8 cellular contexts compared by ENCODE assay signal in genomic region chr19:58556633-58557252, GRCh38. TPM values are rescaled to one million over a fixed set of nuclear protein-coding genes. Genes with fewer than 3 reads are reported as not detected.
DNase-seq lines count a peak whose midpoint lies in the region; ATAC-seq and TF ChIP-seq lines count a peak whose summit lies in the region.

No MANE protein-coding gene starts in this region.

- H3K36me3 ChIP-seq in ascending aorta (peaks cover 24 to 33% of the 10 kb centered on the region in 2 donors), lower lobe of right lung (peaks cover 41% of the 10 kb centered on the region), transverse colon (peaks cover 0 to 13% (median 4%) of the 10 kb centered on the region in 4 donors)

- H3K9me3 ChIP-seq in ascending aorta (no peaks in the 10 kb centered on the region), lower lobe of right lung (no peaks in the 10 kb centered on the region), transverse colon (no peaks in the 10 kb centered on the region)

- peaks cover 55% of the 10 kb centered on the region for H3K36me3 Mint-ChIP-seq in activated naive CD4-positive, alpha-beta T cell treated with anti-CD3 and anti-CD28 coated beads, Interleukin-2, amount 10 ng/mL, durations not matched to agents 7 days and 5 days

- in situ Hi-C loops in transverse colon (cut with MboI; ENCODE audit: low pct_ligation_motif_present in 1 of 4, low pct_unique_long_range_greater_than_20kb in 1 of 4, low sequenced_read_pairs in 3 of 4) = no loop called here

- H3K4me3 ChIP-seq in ascending aorta (peak overlapping the region; percentile 67 to 75), lower lobe of right lung (peak overlapping the region; percentile 66), transverse colon (peak overlapping the region in 2 of 4 donors; percentile 67 to 68)

- TF ChIP-seq EP300 in transverse colon (IDR thresholded peaks at IDR 0.05; ENCODE audit: low read depth) = no peak

- whole genome bisulfite sequencing in transverse colon (ENCODE audit: low coverage in 1 of 2), 2 donors = 48 to 49% methylated on average over 3 to 11 of the region's 11 CpGs

- H3K27me3 Mint-ChIP-seq in activated naive CD4-positive, alpha-beta T cell treated with anti-CD3 and anti-CD28 coated beads, Interleukin-2, amount 10 ng/mL, durations not matched to agents 7 days and 5 days = no peaks in the 10 kb centered on the region

- H3K4me1 ChIP-seq in ascending aorta (peaks cover 22 to 40% of the 10 kb centered on the region in 2 donors), lower lobe of right lung (peaks cover 42% of the 10 kb centered on the region), transverse colon (peaks cover 36 to 54% (median 43%) of the 10 kb centered on the region in 4 donors)

- TF ChIP-seq CTCF in ascending aorta (IDR thresholded peaks at IDR 0.05) = no peak
- no peak for TF ChIP-seq CTCF in lower lobe of right lung (IDR thresholded peaks at IDR 0.05)
- no peak for TF ChIP-seq CTCF in transverse colon (IDR thresholded peaks at IDR 0.05)

- H3K27ac Mint-ChIP-seq in activated naive CD4-positive, alpha-beta T cell treated with anti-CD3 and anti-CD28 coated beads, Interleukin-2, amount 10 ng/mL, durations not matched to agents 7 days and 5 days = peak overlapping the region; percentile 94

- peak overlapping the region; percentile 96 for H3K4me3 Mint-ChIP-seq in activated naive CD4-positive, alpha-beta T cell treated with anti-CD3 and anti-CD28 coated beads, Interleukin-2, amount 10 ng/mL, durations not matched to agents 7 days and 5 days

- H3K9me3 Mint-ChIP-seq in activated naive CD4-positive, alpha-beta T cell treated with anti-CD3 and anti-CD28 coated beads, Interleukin-2, amount 10 ng/mL, durations not matched to agents 7 days and 5 days = no peaks in the 10 kb centered on the region

- H3K27ac ChIP-seq in ascending aorta (peak overlapping the region; percentile 98 to 99), lower lobe of right lung (peak overlapping the region; percentile 99), transverse colon (peak overlapping the region; percentile 95 to 100 (median 100))

- intact Hi-C loops in ascending aorta (cut with DNase I) (no loop called here), lower lobe of right lung (cut with DNase I) (no loop called here), transverse colon (cut with DNase I; ENCODE audit: low total_unique reads) (no loop called here)

- POLR2A ChIA-PET in HEK293T (lab: Yijun Ruan, JAX) = interaction anchor here (0.8 to 5.4 kb wide), 5 partner anchors 10 to 36 kb away, joined by 3 to 58 read pairs (median 6); partner anchors contain the start of genes TRIM28 and ZBTB45

- no peak for TF ChIP-seq POLR2A in transverse colon (IDR thresholded peaks at IDR 0.05)

- DNase-seq in activated naive CD4-positive, alpha-beta T cell treated with anti-CD3 and anti-CD28 coated beads, Interleukin-2, amount 10 ng/mL, durations not matched to agents 7 days and 5 days = no peak
- DNase-seq in activated naive CD4-positive, alpha-beta T cell (lab: John Stamatoyannopoulos, UW) = no peak
- DNase-seq in ascending aorta (ENCODE audit: low spot score in 2 of 2) = no peak
- no peak for DNase-seq in lower lobe of right lung
- DNase-seq in transverse colon = no peak
- DNase-seq in occipital lobe (lab: John Stamatoyannopoulos, UW) = no peak
- DNase-seq in HEK293T (ENCODE audit: extremely low spot score) = no peak
- DNase-seq in DMS53 treated with DMSO at 0.1 percent for 48 hours (lab: John Stamatoyannopoulos, UW; ENCODE audit: unreplicated experiment) = no peak

- H3K27me3 ChIP-seq in ascending aorta (no peaks in the 10 kb centered on the region), lower lobe of right lung (ENCODE audit: low read depth) (no peaks in the 10 kb centered on the region), transverse colon (no peaks in the 10 kb centered on the region)

- peaks cover 71% of the 10 kb centered on the region for H3K4me1 Mint-ChIP-seq in activated naive CD4-positive, alpha-beta T cell treated with anti-CD3 and anti-CD28 coated beads, Interleukin-2, amount 10 ng/mL, durations not matched to agents 7 days and 5 days

- ATAC-seq in lower lobe of right lung = no peak

- CTCF ChIA-PET in activated naive CD4-positive, alpha-beta T cell treated with anti-CD3 and anti-CD28 coated beads, Interleukin-2, amount 10 ng/mL, durations not matched to agents 7 days and 5 days (lab: Charles Lee) = interaction anchor here (0.9 to 1.6 kb wide), 2 partner anchors 37 to 43 kb away, joined by 3 to 4 read pairs; partner anchors contain the start of gene ZBTB45
- CTCF ChIA-PET in HEK293T (lab: Yijun Ruan, JAX) = no interaction called here

TF ChIP-seq in HEK293T, 16 proteins besides CTCF, POLR2A, EP300 and RAD21:
- TF ChIP-seq L3MBTL2 (conservative IDR thresholded peaks at IDR 0.05) = no peak
- no peak for TF ChIP-seq NFRKB (IDR thresholded peaks at IDR 0.05)
- TF ChIP-seq ARNT (IDR thresholded peaks at IDR 0.05) = no peak
- TF ChIP-seq FOXM1 (IDR thresholded peaks at IDR 0.05; ENCODE audit: borderline replicate concordance) = no peak
- TF ChIP-seq ELF4 (IDR thresholded peaks at IDR 0.05) = no peak
- TF ChIP-seq FOXA1 (IDR thresholded peaks at IDR 0.05) = no peak
- no peak for TF ChIP-seq SP1 (IDR thresholded peaks at IDR 0.05)
- no peak for TF ChIP-seq BHLHE40 (IDR thresholded peaks at IDR 0.05; ENCODE audit: borderline replicate concordance)
- TF ChIP-seq ZNF384 (IDR thresholded peaks at IDR 0.05) = no peak
- no peak for TF ChIP-seq LEF1 (IDR thresholded peaks at IDR 0.05; ENCODE audit: borderline replicate concordance)
- TF ChIP-seq CTBP1 (IDR thresholded peaks at IDR 0.05; ENCODE audit: borderline replicate concordance) = no peak
- TF ChIP-seq HDGF (IDR thresholded peaks at IDR 0.05; ENCODE audit: borderline replicate concordance) = no peak
- TF ChIP-seq SUZ12 (IDR thresholded peaks at IDR 0.05) = no peak
- TF ChIP-seq TARDBP (IDR thresholded peaks at IDR 0.05) = no peak
- no peak for TF ChIP-seq FOXK2 (IDR thresholded peaks at IDR 0.05)
- no peak for TF ChIP-seq PKNOX1 (IDR thresholded peaks at IDR 0.05)

RNA-seq across cellular contexts. Expression of gene UBE2M, which starts 1.7 kb away (rescaled TPM):
- total RNA-seq in ascending aorta = 14.8 TPM
- 50.4 TPM for total RNA-seq in lower lobe of right lung
- total RNA-seq in transverse colon = 10 to 100 TPM; 24.2 to 56.9 (median 26.7) TPM
- total RNA-seq in occipital lobe = 45.5 TPM

RNA-seq across cellular contexts. Expression of gene CHMP2A, which starts 1.8 kb away (rescaled TPM):
- 154 TPM for total RNA-seq in ascending aorta
- 104 TPM for total RNA-seq in lower lobe of right lung
- total RNA-seq in transverse colon = 100 to 1,000 TPM in 3 of 4 donors, 10 to 100 TPM in 1; 24.7 to 194 (median 141) TPM
- total RNA-seq in occipital lobe = 47.7 TPM

RNA-seq across cellular contexts. Expression of gene TRIM28, which starts 12.9 kb away (rescaled TPM):
- total RNA-seq in ascending aorta = 222 TPM
- total RNA-seq in lower lobe of right lung = 233 TPM
- 100 to 1,000 TPM; 180 to 694 (median 297) TPM for total RNA-seq in transverse colon
- total RNA-seq in occipital lobe = 276 TPM

RNA-seq across cellular contexts. Expression of gene MZF1, which starts 16.4 kb away (rescaled TPM):
- total RNA-seq in ascending aorta (77.1 TPM), lower lobe of right lung (50.7 TPM), transverse colon (100 to 1,000 TPM in 1 of 4 donors, 10 to 100 TPM in 3; 45.5 to 113 (median 67.1) TPM), occipital lobe (13.1 TPM)

RNA-seq across cellular contexts. Expression of gene ZBTB45, which starts 37.1 kb away (rescaled TPM):
- total RNA-seq in ascending aorta (46.5 TPM), lower lobe of right lung (14.1 TPM), transverse colon (10 to 100 TPM; 12.8 to 24.7 (median 18.1) TPM), occipital lobe (5.0 TPM)
